In genomic region chr10:35423505-35424306, GRCh38 we compare ENCODE assay signal across 15 cellular contexts.
A peak's percentile ranks its signal among the peaks of the same experiment; 100 is the strongest.
DNase-seq lines count a peak whose midpoint lies in the region; TF ChIP-seq lines count a peak whose summit lies in the region.
"Had no signal": no experiment of that assay in that cellular context is flagged by ENCODE, and none has a peak within 500 bp of the region (broad histone marks: within the 10 kb centered on the region; RNA-seq: fewer than 3 reads in every experiment).

No MANE protein-coding gene starts in this region.

- H4K20me1 ChIP-seq in osteoblast (ENCODE audit: insufficient read depth, low read length) (peaks cover 29% of the 10 kb centered on the region), MM.1S (ENCODE audit: insufficient read depth, low read length) (no peaks in the 10 kb centered on the region; the same call in 1 of the 2 replicates)

- H3K9ac ChIP-seq in MM.1S (ENCODE audit: low read length) = no peak overlapping the region

- TF ChIP-seq CTCF in endothelial cell (IDR thresholded peaks at IDR 0.05; ENCODE audit: unreplicated experiment) = no peak
- TF ChIP-seq CTCF in osteoblast (IDR thresholded peaks at IDR 0.05; ENCODE audit: extremely low read depth, low read depth, low read length) = peak; percentile 33
- TF ChIP-seq CTCF in MM.1S (IDR thresholded peaks at IDR 0.05; ENCODE audit: low read length) = no peak

- H3K4me3 ChIP-seq in osteoblast (ENCODE audit: insufficient read depth, low read length) = no peak overlapping the region
- H3K4me3 ChIP-seq in MM.1S (ENCODE audit: low read length) = no peak overlapping the region

- H3K36me3 Mint-ChIP-seq in endothelial cell (ENCODE audit: low read depth, unreplicated experiment) = peaks cover 7% of the 10 kb centered on the region
- H3K36me3 Mint-ChIP-seq: activated naive CD8-positive, alpha-beta T cell; WTC11 had no signal

- no peak overlapping the region for H3K4me3 Mint-ChIP-seq in endothelial cell (ENCODE audit: unreplicated experiment)
- H3K4me3 Mint-ChIP-seq: activated naive CD8-positive, alpha-beta T cell; naive thymus-derived CD4-positive, alpha-beta T cell; WTC11 had no signal

- no peak overlapping the region for H2AFZ ChIP-seq in osteoblast (ENCODE audit: low read length)
- H2AFZ ChIP-seq in MM.1S (ENCODE audit: low read length) = no peak overlapping the region

- H3K27ac Mint-ChIP-seq in endothelial cell (ENCODE audit: unreplicated experiment) = peak overlapping the region; percentile 28
- H3K27ac Mint-ChIP-seq: activated naive CD8-positive, alpha-beta T cell had no signal

- H3K9me2 ChIP-seq in MM.1S (replicated peaks; ENCODE audit: insufficient read depth, low read length) = no peaks in the 10 kb centered on the region

- no peaks in the 10 kb centered on the region for H3F3A ChIP-seq in MM.1S (ENCODE audit: insufficient read depth, low read length)

- peaks cover 63% of the 10 kb centered on the region for H3K4me1 ChIP-seq in osteoblast (ENCODE audit: insufficient read depth, low read length)
- H3K4me1 ChIP-seq in MM.1S (ENCODE audit: low read length) = no peaks in the 10 kb centered on the region

- H3K27ac ChIP-seq in osteoblast (ENCODE audit: low read depth, low read length) = peak overlapping the region; percentile 76
- H3K27ac ChIP-seq in MM.1S (ENCODE audit: low read length) = no peak overlapping the region

- H3K79me2 ChIP-seq in osteoblast (ENCODE audit: insufficient read depth, low read length) (peaks cover 91% of the 10 kb centered on the region), MM.1S (ENCODE audit: low read length) (peaks cover 61% of the 10 kb centered on the region)

- H3K4me2 ChIP-seq in osteoblast (ENCODE audit: insufficient read depth, low read length) = peak overlapping the region; percentile 7
- no peak overlapping the region for H3K4me2 ChIP-seq in MM.1S (ENCODE audit: low read depth, low read length)

- H3K9me3 Mint-ChIP-seq in endothelial cell (ENCODE audit: unreplicated experiment) = no peaks in the 10 kb centered on the region
- H3K9me3 Mint-ChIP-seq: WTC11 had no signal

- peak; percentile 81 for DNase-seq in EL
- peak; percentile 68 for DNase-seq in RPMI7951 (ENCODE audit: low read depth)
- DNase-seq in endothelial cell (ENCODE audit: low spot score) = no peak
- peak; percentile 94 for DNase-seq in osteoblast (ENCODE audit: insufficient read length, low spot score, missing footprints)
- no peak for DNase-seq in stimulated activated naive CD4-positive, alpha-beta T cell treated with Interleukin-2 at 50 U/mL for 16 hours (lab: John Stamatoyannopoulos, UW)
- DNase-seq in MM.1S = no peak
- no peak for DNase-seq in activated CD4-positive, CD25-positive, alpha-beta regulatory T cell (lab: John Stamatoyannopoulos, UW)
- no peak for DNase-seq in NCI-H2227 (lab: John Stamatoyannopoulos, UW; ENCODE audit: unreplicated experiment)
- DNase-seq: C1 segment of cervical spinal cord; left cardiac atrium; naive thymus-derived CD4-positive, alpha-beta T cell; NCI-H187 treated with DMSO at 0.1 percent for 48 hours; stimulated activated naive CD8-positive, alpha-beta T cell treated with anti-CD3 and anti-CD28 coated beads, Interleukin-15, Interleukin-2, amounts not matched to agents 100 U/mL and 50 U/mL, for 24 hours had no signal

- H3K36me3 ChIP-seq in osteoblast (ENCODE audit: insufficient read depth, low read length) (no peaks in the 10 kb centered on the region), MM.1S (replicated peaks; ENCODE audit: insufficient read depth, low read length) (no peaks in the 10 kb centered on the region)

- H3K9me3 ChIP-seq in osteoblast (ENCODE audit: low read depth, low read length) (no peaks in the 10 kb centered on the region), MM.1S (replicated peaks; ENCODE audit: insufficient read depth, low read length) (no peaks in the 10 kb centered on the region)

- H3K4me1 Mint-ChIP-seq in endothelial cell (ENCODE audit: unreplicated experiment) = peaks cover 70% of the 10 kb centered on the region

- no peaks in the 10 kb centered on the region for H3K27me3 ChIP-seq in osteoblast (ENCODE audit: insufficient read depth, low read length)
- H3K27me3 ChIP-seq in MM.1S (replicated peaks; ENCODE audit: insufficient read depth, low read length) = no peaks in the 10 kb centered on the region

- H3K27me3 Mint-ChIP-seq in endothelial cell (ENCODE audit: unreplicated experiment) = peaks cover 22% of the 10 kb centered on the region
- H3K27me3 Mint-ChIP-seq: activated naive CD8-positive, alpha-beta T cell; naive thymus-derived CD4-positive, alpha-beta T cell had no signal

Comparison
In these comparisons a context has a peak if more than half of its experiments do, and no peak if none do; other contexts are left out.
1. DNase-seq: peak in EL (single experiment), RPMI7951 (single experiment) and osteoblast (single experiment); none in endothelial cell (single experiment), stimulated activated naive CD4-positive, alpha-beta T cell treated with Interleukin-2 at 50 U/mL for 16 hours (single experiment), MM.1S (single experiment), activated CD4-positive, CD25-positive, alpha-beta regulatory T cell (0 of 4) and NCI-H2227 (single experiment).